35 cellular contexts compared by ENCODE assay signal in the genomic region with DNA sequence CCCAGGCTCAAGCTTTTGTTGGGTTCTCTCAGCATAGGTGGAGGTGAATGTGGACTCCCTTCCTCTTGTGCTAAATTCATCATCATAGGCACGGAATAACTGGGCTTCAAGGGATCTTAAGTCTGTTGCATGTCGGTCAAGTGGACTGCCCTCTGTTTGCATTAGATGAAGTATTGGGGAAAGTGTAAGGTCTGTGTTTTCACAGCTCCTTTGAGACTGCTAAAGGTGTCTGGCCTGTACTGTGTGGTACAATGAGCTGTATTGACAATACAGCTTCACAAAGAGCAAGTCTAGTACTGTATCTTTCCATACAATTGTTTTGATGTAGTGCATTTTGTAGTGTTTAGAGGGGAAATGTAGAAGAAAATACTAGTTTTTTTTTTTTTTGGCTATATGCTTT.
"Had no signal": no experiment of that assay in that cellular context is flagged by ENCODE, and none has a peak within 500 bp of the region (broad histone marks: within the 10 kb centered on the region; RNA-seq: fewer than 3 reads in every experiment).

No MANE protein-coding gene starts in this region.

- H3K36me3 ChIP-seq: brain microvascular endothelial cell, Peyer's patch, SJSA1 had no signal

- H3K4me3 ChIP-seq: Peyer's patch, SJSA1 had no signal

- H3K27me3 ChIP-seq: brain microvascular endothelial cell, Peyer's patch, SJSA1 had no signal

- H3K9me3 Mint-ChIP-seq: activated CD8-positive, alpha-beta T cell treated with anti-CD3 and anti-CD28 coated beads for 36 hours; activated naive CD8-positive, alpha-beta T cell treated with anti-CD3 and anti-CD28 coated beads for 36 hours; activated T-helper 17 cell treated with anti-CD3 and anti-CD28 coated beads, Interleukin-2, amount 50 U/mL, for 72 hours; T-helper 2 cell treated with Interferon-gamma antibody and Interleukin-4, amounts not matched to agents 5 μg/mL and 100 μg/mL, for 36 hours had no signal

- H3K9ac ChIP-seq: SK-N-SH had no signal

- ATAC-seq: activated CD8-positive, alpha-beta T cell treated with anti-CD3 and anti-CD28 coated beads for 36 hours; activated T-cell treated with anti-CD3 and anti-CD28 coated beads, Interleukin-2, amount 50 U/mL, for 72 hours; activated T-helper 17 cell treated with anti-CD3 and anti-CD28 coated beads, Interleukin-2, amount 50 U/mL, for 72 hours; PC-3 had no signal

- H3K27me3 Mint-ChIP-seq: activated CD4-positive, alpha-beta T cell treated with anti-CD3 and anti-CD28 coated beads, Interleukin-2, amount 10 ng/mL, durations not matched to agents 24 days and 14 days; activated CD8-positive, alpha-beta T cell treated with anti-CD3 and anti-CD28 coated beads for 36 hours; activated naive CD8-positive, alpha-beta T cell treated with anti-CD3 and anti-CD28 coated beads for 36 hours; activated T-helper 17 cell treated with anti-CD3 and anti-CD28 coated beads, Interleukin-2, amount 50 U/mL, for 72 hours had no signal

- H3K9me3 ChIP-seq: Peyer's patch, SJSA1, SK-N-SH had no signal

- FAIRE-seq: TTC549 had no signal

- H3K27ac ChIP-seq: brain microvascular endothelial cell, Peyer's patch, SJSA1 had no signal

- DNase-seq: activated CD4-positive, alpha-beta T cell treated with anti-CD3 and anti-CD28 coated beads, Interleukin-2, amount 10 ng/mL, durations not matched to agents 24 days and 14 days; activated CD4-positive, alpha-beta T cell treated with anti-CD3 and anti-CD28 coated beads, Interleukin-2, amount 50 U/mL, for 4 hours; activated CD8-positive, alpha-beta T cell treated with anti-CD3 and anti-CD28 coated beads for 36 hours; activated effector memory CD4-positive, alpha-beta T cell treated with anti-CD3 and anti-CD28 coated beads, Interleukin-2, amount 50 U/mL, for 16 hours; activated naive CD4-positive, alpha-beta T cell; activated naive CD4-positive, alpha-beta T cell treated with anti-CD3 and anti-CD28 coated beads, Interleukin-2, amount 50 U/mL, for 16 hours; activated naive CD8-positive, alpha-beta T cell treated with anti-CD3 and anti-CD28 coated beads for 36 hours; activated T-cell treated with anti-CD3 and anti-CD28 coated beads, Interleukin-2, amount 50 U/mL, for 1 hour; activated T-cell treated with anti-CD3 and anti-CD28 coated beads, Interleukin-2, amount 50 U/mL, for 72 hours; amniotic stem cell; aorta; brain microvascular endothelial cell; KG1; MM.1S; MV-4-11; NCI-H1092; NCI-H146; NCI-H187; NCI-H2029 treated with DMSO at 0.1 percent for 48 hours; NCI-H2107; NCI-H226; NCI-H446 treated with DMSO at 0.1 percent for 48 hours; NCI-H524; NCI-H69; NCI-H82; PC-3; Peyer's patch; RPMI8226; SHP77 treated with DMSO at 0.1 percent for 48 hours; SK-N-SH had no signal

- H3K4me1 ChIP-seq: Peyer's patch had no signal

- H3K4me2 ChIP-seq: SK-N-SH had no signal

- H3K27ac Mint-ChIP-seq: activated CD4-positive, alpha-beta T cell treated with anti-CD3 and anti-CD28 coated beads, Interleukin-2, amount 10 ng/mL, durations not matched to agents 24 days and 14 days; activated CD8-positive, alpha-beta T cell treated with anti-CD3 and anti-CD28 coated beads for 36 hours; activated naive CD8-positive, alpha-beta T cell treated with anti-CD3 and anti-CD28 coated beads for 36 hours; activated T-cell treated with anti-CD3 and anti-CD28 coated beads, Interleukin-2, amount 50 U/mL, for 72 hours; activated T-helper 17 cell treated with anti-CD3 and anti-CD28 coated beads, Interleukin-2, amount 50 U/mL, for 72 hours; T-helper 1 cell treated with Interleukin-12 subunit alpha and Interleukin-12 subunit beta and Interleukin-4 antibody, amounts not matched to agents 30 μg/mL and 1 μg/mL, for 36 hours; T-helper 2 cell treated with Interferon-gamma antibody and Interleukin-4, amounts not matched to agents 5 μg/mL and 100 μg/mL, for 36 hours had no signal

- H3K4me3 Mint-ChIP-seq: activated CD4-positive, alpha-beta T cell treated with anti-CD3 and anti-CD28 coated beads, Interleukin-2, amount 10 ng/mL, durations not matched to agents 24 days and 14 days; activated CD8-positive, alpha-beta T cell treated with anti-CD3 and anti-CD28 coated beads for 36 hours; activated naive CD8-positive, alpha-beta T cell treated with anti-CD3 and anti-CD28 coated beads for 36 hours; activated T-cell treated with anti-CD3 and anti-CD28 coated beads, Interleukin-2, amount 50 U/mL, for 72 hours; activated T-helper 17 cell treated with anti-CD3 and anti-CD28 coated beads, Interleukin-2, amount 50 U/mL, for 72 hours; T-helper 1 cell treated with Interleukin-12 subunit alpha and Interleukin-12 subunit beta and Interleukin-4 antibody, amounts not matched to agents 30 μg/mL and 1 μg/mL, for 36 hours; T-helper 2 cell treated with Interferon-gamma antibody and Interleukin-4, amounts not matched to agents 5 μg/mL and 100 μg/mL, for 36 hours had no signal
